22 cellular contexts compared by ENCODE assay signal in the genomic region with DNA sequence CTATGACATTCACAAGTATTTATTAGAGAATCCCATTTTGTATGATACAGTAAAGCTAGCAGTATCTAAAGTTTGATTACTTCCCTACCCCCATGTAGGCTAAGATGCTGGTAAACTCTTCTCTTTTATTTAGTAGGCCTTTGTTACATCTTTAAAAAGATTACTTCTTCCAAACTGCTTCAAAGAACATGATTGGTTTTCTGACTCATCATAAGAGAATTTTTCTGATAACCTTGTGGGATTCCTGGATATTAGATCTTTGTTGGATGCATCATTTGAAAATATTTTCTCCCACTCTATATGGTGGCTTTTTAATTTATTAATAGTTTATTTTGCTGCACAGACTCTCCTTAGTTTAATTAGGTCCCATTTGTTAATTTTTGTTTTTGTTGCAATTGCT.
DNase-seq lines count a peak whose midpoint lies in the region; ATAC-seq, FAIRE-seq and TF ChIP-seq lines count a peak whose summit lies in the region.
"Had no signal": no experiment of that assay in that cellular context is flagged by ENCODE, and none has a peak within 500 bp of the region (broad histone marks: within the 10 kb centered on the region; RNA-seq: fewer than 3 reads in every experiment).

No MANE protein-coding gene starts in this region.

- no peak for TF ChIP-seq CTCF in brain microvascular endothelial cell (IDR thresholded peaks at IDR 0.05; ENCODE audit: low read depth, low read length, missing control alignments)
- no peak for TF ChIP-seq CTCF in H9 (conservative IDR thresholded peaks at IDR 0.05)

- H3K36me3 ChIP-seq in brain microvascular endothelial cell (replicated peaks): no peaks in the 10 kb centered on the region
- H3K36me3 ChIP-seq: BE2C had no signal

- in situ Hi-C loops in brain microvascular endothelial cell (cut with HindIII; ENCODE audit: low pct_ligation_motif_present, low sequenced_read_pairs): no loop called here

- no peak overlapping the region for H3K27ac Mint-ChIP-seq in H9

- FAIRE-seq in H54 (lab: Jason Lieb, UNC): peak; percentile 83
- FAIRE-seq in RCC 7860 (lab: Jason Lieb, UNC): peak; percentile 71
- FAIRE-seq: A549, D721Med had no signal

- H3K4me1 ChIP-seq in H9 (ENCODE audit: insufficient read depth, low read length): no peaks in the 10 kb centered on the region
- H3K4me1 ChIP-seq: A549, BE2C had no signal

- H3K9me3 ChIP-seq in H9 (ENCODE audit: control insufficient read depth, low read depth, low read length): no peaks in the 10 kb centered on the region
- H3K9me3 ChIP-seq: A549, BE2C had no signal

- H3K4me3 ChIP-seq in brain microvascular endothelial cell (ENCODE audit: low read depth, low read length): no peak overlapping the region
- H3K4me3 ChIP-seq: A549, SK-N-MC had no signal

- no peak overlapping the region for H3K9ac ChIP-seq in H9 (ENCODE audit: extremely low read depth, insufficient read length, low read length)

- no peak overlapping the region for H2BK15ac ChIP-seq in H9 (ENCODE audit: low read depth, low read length)

- ATAC-seq in HG03108 (IDR thresholded peaks at IDR 0.05; ENCODE audit: unreplicated experiment): no peak
- no peak for ATAC-seq in HG02885 (IDR thresholded peaks at IDR 0.05; ENCODE audit: poor library complexity, unreplicated experiment)
- ATAC-seq: A549 had no signal

- no peak overlapping the region for H3K23ac ChIP-seq in H9 (ENCODE audit: insufficient read length, low read depth, low read length)

- H3K18ac ChIP-seq in H9 (ENCODE audit: insufficient read length, low read depth, low read length): no peak overlapping the region

- H3K4ac ChIP-seq in H9 (ENCODE audit: low read depth, low read length): no peak overlapping the region

- H4K8ac ChIP-seq in H9 (replicated peaks; ENCODE audit: insufficient read length, low read depth, low read length): no peak overlapping the region

- no peak overlapping the region for H2AFZ ChIP-seq in H9 (ENCODE audit: low read length)

- H3K56ac ChIP-seq in H9 (ENCODE audit: insufficient read length, low read depth, low read length): no peak overlapping the region

- H2BK120ac ChIP-seq in H9 (ENCODE audit: low read depth, low read length, poor library complexity, severe bottlenecking): no peak overlapping the region

- H3K4me1 Mint-ChIP-seq in H9: peaks cover 0 to 3% of the 10 kb centered on the region in 2 experiments; a peak in 1 of 4 replicates

- H3K4me3 Mint-ChIP-seq in H9: no peak overlapping the region

- no peak overlapping the region for H2BK20ac ChIP-seq in H9 (ENCODE audit: low read depth, low read length, poor library complexity, severe bottlenecking)

- H3K4me2 ChIP-seq in H9 (ENCODE audit: insufficient read depth, insufficient read length, low read length): no peak overlapping the region
- H3K4me2 ChIP-seq: A549 had no signal

- H3K27me3 ChIP-seq in brain microvascular endothelial cell (replicated peaks) (no peaks in the 10 kb centered on the region), H9 (ENCODE audit: insufficient read depth, low read length) (no peaks in the 10 kb centered on the region)
- H3K27me3 ChIP-seq: BE2C had no signal

- H4K91ac ChIP-seq in H9 (ENCODE audit: insufficient read length, low read depth, low read length): no peak overlapping the region

- no peak overlapping the region for H4K5ac ChIP-seq in H9 (ENCODE audit: insufficient read length, low read depth, low read length)

- no peaks in the 10 kb centered on the region for H3K79me2 ChIP-seq in H9 (ENCODE audit: insufficient read depth, low read length)

- H3T11ph ChIP-seq in H9 (ENCODE audit: low read length): no peak overlapping the region

- no peak overlapping the region for H2BK12ac ChIP-seq in H9 (ENCODE audit: insufficient read length, low read depth, low read length)

- no peak overlapping the region for H2AK5ac ChIP-seq in H9 (ENCODE audit: insufficient read length, low read length)

- H4K20me1 ChIP-seq in H9 (ENCODE audit: control insufficient read depth, insufficient read depth, insufficient read length): no peaks in the 10 kb centered on the region

- TF ChIP-seq POLR2A in H54 (IDR thresholded peaks at IDR 0.05; ENCODE audit: low read depth, low read length): no peak

- no peaks in the 10 kb centered on the region for H3K27me3 Mint-ChIP-seq in H9 (ENCODE audit: low read depth)

- peaks cover 13 to 25% (median 16%) of the 10 kb centered on the region in 3 experiments for H3K36me3 Mint-ChIP-seq in H9 (ENCODE audit: insufficient read depth in 1 of 3, low read depth in 3 of 3)

- peak overlapping the region; percentile 0 for H3K27ac ChIP-seq in brain microvascular endothelial cell
- H3K27ac ChIP-seq in H9 (ENCODE audit: insufficient read length, low read depth, low read length): no peak overlapping the region
- H3K27ac ChIP-seq: A549, SK-N-MC had no signal

- DNase-seq in H54 (ENCODE audit: insufficient read length, low spot score) (no peak), RCC 7860 (ENCODE audit: low spot score) (peak; percentile 29), brain microvascular endothelial cell (no peak), kidney glomerular epithelial cell (lab: John Stamatoyannopoulos, UW) (peak; percentile 16), H9 (no peak), NCI-H2107 (lab: John Stamatoyannopoulos, UW) (no peak)
- DNase-seq: BE2C, EL, H7, NCI-H1092 treated with DMSO at 0.1 percent for 48 hours, NCI-H146, NCI-H2029, NCI-H2171 treated with DMSO at 0.1 percent for 48 hours, NCI-H524 treated with DMSO at 0.1 percent for 48 hours, OCI-M1, RPMI8226, SHP77 had no signal

- H3K79me1 ChIP-seq in H9 (ENCODE audit: insufficient read depth, low read depth, low read length, poor library complexity, severe bottlenecking): no peaks in the 10 kb centered on the region

- no peaks in the 10 kb centered on the region for H3K23me2 ChIP-seq in H9 (ENCODE audit: insufficient read length, low read depth, low read length, poor library complexity, severe bottlenecking)

- H2BK5ac ChIP-seq in H9 (ENCODE audit: insufficient read length, low read length): no peak overlapping the region

- no peak overlapping the region for H3K14ac ChIP-seq in H9 (ENCODE audit: insufficient read depth, low read length)

- peaks cover 18 to 24% of the 10 kb centered on the region in 2 experiments; a peak in 4 of 5 replicates for H3K9me3 Mint-ChIP-seq in H9

Comparison
In these comparisons a context has a peak if more than half of its experiments do, and no peak if none do; other contexts are left out.
1. DNase-seq: peak in RCC 7860 (single experiment) and kidney glomerular epithelial cell (single experiment); none in H54 (single experiment), brain microvascular endothelial cell (single experiment), H9 (single experiment) and NCI-H2107 (single experiment).